2 cellular contexts compared by ENCODE assay signal in genomic region chr12:120346681-120347080, GRCh38.
TF ChIP-seq lines count a peak whose summit lies in the region.

No MANE protein-coding gene starts in this region.

TF ChIP-seq in A549, 52 proteins besides CTCF, POLR2A, EP300 and RAD21:
- TF ChIP-seq CHD4 (IDR thresholded peaks at IDR 0.05; ENCODE audit: borderline replicate concordance) (no peak), GATA3 (IDR thresholded peaks at IDR 0.05; ENCODE audit: borderline replicate concordance) (no peak)

TF ChIP-seq in GM23338, 12 proteins besides CTCF, POLR2A, EP300 and RAD21:
- no peak for TF ChIP-seq POLR2AphosphoS5 (IDR thresholded peaks at IDR 0.05; ENCODE audit: low read depth)
- TF ChIP-seq ZNF331 (CRISPR knock-in tag; IDR thresholded peaks at IDR 0.05; ENCODE audit: low read depth): no peak
- no peak for TF ChIP-seq ETS1 (IDR thresholded peaks at IDR 0.05)
- TF ChIP-seq REST (IDR thresholded peaks at IDR 0.05; ENCODE audit: unreplicated experiment): no peak
- TF ChIP-seq STAT1 (IDR thresholded peaks at IDR 0.05; ENCODE audit: unreplicated experiment): no peak
- TF ChIP-seq ZNF462 (CRISPR knock-in tag; IDR thresholded peaks at IDR 0.05): no peak
- TF ChIP-seq NANOG (IDR thresholded peaks at IDR 0.05; ENCODE audit: borderline replicate concordance): no peak
